9 cellular contexts compared by ENCODE assay signal in the genomic region with DNA sequence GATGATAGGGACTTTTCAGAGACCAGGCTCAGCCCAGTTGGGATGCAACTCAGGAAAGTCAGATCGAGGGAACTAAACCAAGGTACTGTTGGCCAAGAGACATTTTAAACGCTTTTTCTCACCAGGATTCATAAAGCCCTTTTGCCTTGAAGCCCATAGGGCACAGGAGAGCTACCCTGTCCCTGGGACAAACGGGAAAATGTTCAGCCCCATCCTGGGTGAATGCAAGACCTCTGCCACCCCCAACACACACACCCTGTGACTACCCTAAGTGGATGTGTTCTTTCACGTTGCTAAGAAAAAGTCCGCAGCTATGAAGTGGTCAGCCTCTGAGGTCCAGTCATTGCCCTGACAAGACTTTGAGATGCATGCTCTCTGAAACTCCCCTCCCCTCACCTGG. TPM values are rescaled to one million over a fixed set of nuclear protein-coding genes. Genes with fewer than 3 reads are reported as not detected.
DNase-seq lines count a peak whose midpoint lies in the region; ATAC-seq and TF ChIP-seq lines count a peak whose summit lies in the region.
"Had no signal": no experiment of that assay in that cellular context is flagged by ENCODE, and none has a peak within 500 bp of the region (broad histone marks: within the 10 kb centered on the region; RNA-seq: fewer than 3 reads in every experiment).

No MANE protein-coding gene starts in this region.

- H3K27me3 ChIP-seq in A673 (replicated peaks; ENCODE audit: insufficient read depth, low read depth, low read length, poor library complexity) (no peaks in the 10 kb centered on the region), HUES64 (ENCODE audit: insufficient read depth, low read length) (peaks cover 44% of the 10 kb centered on the region)

- H3K9me3 Mint-ChIP-seq in dendritic cell treated with granulocyte-macrophage colony-stimulating factor and Interleukin-4, amounts not matched to agents 40 ng/mL and 50 ng/mL, for 4 days, result no peaks in the 10 kb centered on the region
- H3K9me3 Mint-ChIP-seq in nephron progenitor cell, result no peaks in the 10 kb centered on the region

- peak overlapping the region; percentile 99 for H3K27ac Mint-ChIP-seq in dendritic cell treated with granulocyte-macrophage colony-stimulating factor and Interleukin-4, amounts not matched to agents 40 ng/mL and 50 ng/mL, for 4 days
- no peak overlapping the region for H3K27ac Mint-ChIP-seq in nephron progenitor cell

- H3K4me3 Mint-ChIP-seq in dendritic cell treated with granulocyte-macrophage colony-stimulating factor and Interleukin-4, amounts not matched to agents 40 ng/mL and 50 ng/mL, for 4 days, result peak overlapping the region; percentile 90
- H3K4me3 Mint-ChIP-seq in nephron progenitor cell, result peak overlapping the region; percentile 76

- BruUV-seq in A673 (replicated peaks; lab: Mats Ljungman, UMichigan), result no TSS peak

- H3K9ac ChIP-seq in HUES64 (ENCODE audit: low read depth, low read length), result no peak overlapping the region

- no peaks in the 10 kb centered on the region for H3K27me3 Mint-ChIP-seq in dendritic cell treated with granulocyte-macrophage colony-stimulating factor and Interleukin-4, amounts not matched to agents 40 ng/mL and 50 ng/mL, for 4 days
- peaks cover 15% of the 10 kb centered on the region for H3K27me3 Mint-ChIP-seq in nephron progenitor cell (ENCODE audit: low read depth, poor library complexity)

- H3K4me3 ChIP-seq in A673 (ENCODE audit: low read depth, low read length, poor library complexity, severe bottlenecking) (peak overlapping the region; percentile 10), HUES64 (ENCODE audit: low read length) (peak overlapping the region; percentile 38)

- H3K4me1 ChIP-seq in A673 (ENCODE audit: insufficient read depth, low read length, poor library complexity, severe bottlenecking), result peaks cover 19% of the 10 kb centered on the region
- peaks cover 30% of the 10 kb centered on the region for H3K4me1 ChIP-seq in HUES64 (ENCODE audit: insufficient read depth, low read length)

- H3K36me3 Mint-ChIP-seq in dendritic cell treated with granulocyte-macrophage colony-stimulating factor and Interleukin-4, amounts not matched to agents 40 ng/mL and 50 ng/mL, for 4 days (ENCODE audit: low read depth), result peaks cover 19% of the 10 kb centered on the region
- no peaks in the 10 kb centered on the region for H3K36me3 Mint-ChIP-seq in nephron progenitor cell (ENCODE audit: low read depth)

- ATAC-seq in GM18498 (IDR thresholded peaks at IDR 0.05; ENCODE audit: unreplicated experiment) (no peak), GM21825 (IDR thresholded peaks at IDR 0.05; ENCODE audit: unreplicated experiment) (no peak)

- POLR2A ChIA-PET in A673 (lab: Charles Lee; ENCODE audit: low non-redundant PET), result no interaction called here

- H3K27ac ChIP-seq in A673 (ENCODE audit: low read depth, low read length, poor library complexity, severe bottlenecking) (no peak overlapping the region), HUES64 (ENCODE audit: low read depth, low read length) (peak overlapping the region; percentile 16; the same call in 1 of the 2 replicates)

- WGBS in HUES64, result 17% methylated on average over 5 of the region's 5 CpGs

- TF ChIP-seq CTCF in A673 (conservative IDR thresholded peaks at IDR 0.05; ENCODE audit: low read depth, low read length) (no peak), nephron progenitor cell (IDR thresholded peaks at IDR 0.05) (no peak)

- H3K9me3 ChIP-seq in A673 (ENCODE audit: low read depth, low read length, poor library complexity, severe bottlenecking) (no peaks in the 10 kb centered on the region), HUES64 (ENCODE audit: insufficient read depth, low read depth, low read length) (no peaks in the 10 kb centered on the region)

- CTCF ChIA-PET in A673 (lab: Charles Lee), result no interaction called here

- peaks cover 85% of the 10 kb centered on the region for H3K4me1 Mint-ChIP-seq in dendritic cell treated with granulocyte-macrophage colony-stimulating factor and Interleukin-4, amounts not matched to agents 40 ng/mL and 50 ng/mL, for 4 days (ENCODE audit: low read depth)
- peaks cover 63% of the 10 kb centered on the region for H3K4me1 Mint-ChIP-seq in nephron progenitor cell

- intact Hi-C loops in A673 (cut with micrococcal nuclease; ENCODE audit: unreplicated experiment), result no loop called here
- intact Hi-C loops in dendritic cell treated with granulocyte-macrophage colony-stimulating factor and Interleukin-4, amounts not matched to agents 40 ng/mL and 50 ng/mL, for 4 days (cut with micrococcal nuclease), result no loop called here

- DNase-seq in A673 (ENCODE audit: low spot score), result no peak
- no peak for DNase-seq in nephron progenitor cell
- DNase-seq in mesenteric fat pad (ENCODE audit: low spot score), result no peak
- DNase-seq in ecto neural progenitor cell (ENCODE audit: low spot score), result no peak
- DNase-seq: DMS79 had no signal

- H3K36me3 ChIP-seq in A673 (ENCODE audit: insufficient read depth, low read length, poor library complexity, severe bottlenecking) (no peaks in the 10 kb centered on the region), HUES64 (ENCODE audit: insufficient read depth, low read length) (no peaks in the 10 kb centered on the region)

RNA-seq across cellular contexts. Expression of gene ITPKB, which starts 58.4 kb away (rescaled TPM):
- total RNA-seq in A673 (2021), result 12.5 and 14.1 TPM in 2 replicates
- polyA plus RNA-seq in HUES64 (2013, experiment 1 of 2), result 7.0 TPM
- polyA plus RNA-seq in HUES64 (2013, experiment 2 of 2), result 8.5 TPM
- 34.9 TPM for total RNA-seq in mesenteric fat pad
